ENCODE assay signal across 8 cellular contexts in genomic region chr2:231530099-231531085, GRCh38. TPM values are rescaled to one million over a fixed set of nuclear protein-coding genes. Genes with fewer than 3 reads are reported as not detected.
DNase-seq lines count a peak whose midpoint lies in the region; ATAC-seq and TF ChIP-seq lines count a peak whose summit lies in the region.

A gene with protein sequence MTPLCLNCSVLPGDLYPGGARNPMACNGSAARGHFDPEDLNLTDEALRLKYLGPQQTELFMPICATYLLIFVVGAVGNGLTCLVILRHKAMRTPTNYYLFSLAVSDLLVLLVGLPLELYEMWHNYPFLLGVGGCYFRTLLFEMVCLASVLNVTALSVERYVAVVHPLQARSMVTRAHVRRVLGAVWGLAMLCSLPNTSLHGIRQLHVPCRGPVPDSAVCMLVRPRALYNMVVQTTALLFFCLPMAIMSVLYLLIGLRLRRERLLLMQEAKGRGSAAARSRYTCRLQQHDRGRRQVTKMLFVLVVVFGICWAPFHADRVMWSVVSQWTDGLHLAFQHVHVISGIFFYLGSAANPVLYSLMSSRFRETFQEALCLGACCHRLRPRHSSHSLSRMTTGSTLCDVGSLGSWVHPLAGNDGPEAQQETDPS (minus strand): TSS chr2:231530445. CDS start chr2:231530361, 84 bp downstream.

- H3K9me2 ChIP-seq in OCI-LY7 (ENCODE audit: insufficient read depth, low read length), result no peaks in the 10 kb centered on the region

- H2AFZ ChIP-seq in OCI-LY7 (ENCODE audit: low read length), result no peak within 1 kb of the TSS

- intact Hi-C loops in OCI-LY7 (cut with micrococcal nuclease; ENCODE audit: unreplicated experiment), result loop anchor here (2.0 kb wide), 1 partner anchor 28 kb away; no protein-coding TSS in a partner anchor
- intact Hi-C loops in left ventricle myocardium inferior (cut with micrococcal nuclease), result no loop called here

- H3K4me1 ChIP-seq in OCI-LY7 (ENCODE audit: insufficient read depth, low read length, poor library complexity, severe bottlenecking), result no peaks in the 10 kb centered on the region
- peaks cover 10% of the 10 kb centered on the region for H3K4me1 ChIP-seq in left ventricle myocardium inferior

- POLR2A ChIA-PET in OCI-LY7 (lab: Charles Lee), result no interaction called here

- H3K79me2 ChIP-seq in OCI-LY7 (ENCODE audit: insufficient read depth, low read depth, low read length), result no peaks in the 10 kb centered on the region

- ATAC-seq in GM21619 (IDR thresholded peaks at IDR 0.05; ENCODE audit: unreplicated experiment) (peak; percentile 63), HG03521 (IDR thresholded peaks at IDR 0.05; ENCODE audit: unreplicated experiment) (no peak), GM21717 (IDR thresholded peaks at IDR 0.05; ENCODE audit: unreplicated experiment) (no peak)

- peak; percentile 85 for TF ChIP-seq CTCF in OCI-LY7 (conservative IDR thresholded peaks at IDR 0.05; ENCODE audit: low read length)
- TF ChIP-seq CTCF in left ventricle myocardium inferior (IDR thresholded peaks at IDR 0.05; ENCODE audit: borderline replicate concordance), result peak; percentile 89

- no peak within 1 kb of the TSS for H3K4me3 ChIP-seq in OCI-LY7 (ENCODE audit: low read depth, low read length, poor library complexity, severe bottlenecking)
- H3K4me3 ChIP-seq in left ventricle myocardium inferior, result peak within 1 kb of the TSS; percentile 64
- peak within 1 kb of the TSS; percentile 28 for H3K4me3 ChIP-seq in skeletal muscle cell (ENCODE audit: low read depth, low read length)

- H3K27ac ChIP-seq in OCI-LY7 (ENCODE audit: low read depth, low read length, poor library complexity, severe bottlenecking), result no peak within 1 kb of the TSS
- no peak within 1 kb of the TSS for H3K27ac ChIP-seq in left ventricle myocardium inferior (replicated peaks)

- CTCF ChIA-PET in OCI-LY7 (lab: Charles Lee; ENCODE audit: unreplicated experiment), result no interaction called here

- no peaks in the 10 kb centered on the region for H3K36me3 ChIP-seq in OCI-LY7 (ENCODE audit: insufficient read depth, low read length)
- no peaks in the 10 kb centered on the region for H3K36me3 ChIP-seq in left ventricle myocardium inferior

- no peaks in the 10 kb centered on the region for H3K9me3 ChIP-seq in OCI-LY7 (ENCODE audit: low read length)
- no peaks in the 10 kb centered on the region for H3K9me3 ChIP-seq in left ventricle myocardium inferior (replicated peaks)

- peak; percentile 86 for DNase-seq in AG20443 (ENCODE audit: low spot score)
- DNase-seq in OCI-LY7 (ENCODE audit: low spot score), result peak; percentile 45
- peak; percentile 77 for DNase-seq in activated naive CD4-positive, alpha-beta T cell treated with Interleukin-2 at 50 U/mL for 16 hours
- peak; percentile 74 for DNase-seq in left ventricle myocardium inferior
- DNase-seq in skeletal muscle cell (ENCODE audit: low read depth), result no peak

- H3K27me3 ChIP-seq in left ventricle myocardium inferior (ENCODE audit: low read depth), result peaks cover 9% of the 10 kb centered on the region

- H3K4me2 ChIP-seq in OCI-LY7 (ENCODE audit: low read length), result peak within 1 kb of the TSS; percentile 29; the same call in 1 of the 2 replicates

- no peaks in the 10 kb centered on the region for H4K20me1 ChIP-seq in OCI-LY7 (ENCODE audit: insufficient read depth, low read length)

- no TSS peak for BruUV-seq in OCI-LY7 (replicated peaks; lab: Mats Ljungman, UMichigan)

RNA-seq across cellular contexts. Expression of the gene that starts here (rescaled TPM):
- total RNA-seq in OCI-LY7 (2014; rRNA removed; shearing (Covaris generic)), result not detected in 2 replicates
- total RNA-seq in OCI-LY7 (2022) (not detected in 2 replicates), left ventricle myocardium inferior (0.41 TPM)

Comparison
In these comparisons a context has a peak if more than half of its experiments do, and no peak if none do; other contexts are left out.
1. Peak in DNase-seq and H3K4me2 ChIP-seq in OCI-LY7; RNA of the gene not detected or under 1 TPM.
2. Peak in DNase-seq and H3K4me3 ChIP-seq in left ventricle myocardium inferior; RNA of the gene not detected or under 1 TPM.